In genomic region chr6:47631248-47632196, GRCh38 we compare ENCODE assay signal across 8 cellular contexts.
DNase-seq lines count a peak whose midpoint lies in the region; ATAC-seq, FAIRE-seq and TF ChIP-seq lines count a peak whose summit lies in the region.

No MANE protein-coding gene starts in this region.

- peak in 9 of 11 experiments; percentile 25 to 70 (median 44) for TF ChIP-seq CTCF in spleen (IDR thresholded peaks at IDR 0.05 in 8 of 11, conservative IDR thresholded peaks at IDR 0.05 in 3 of 11)

- intact Hi-C loops in right cardiac atrium (cut with DNase I): loop anchor here (2.0 to 5.0 kb wide), 4 partner anchors 101 to 151 kb away; partner anchors contain the start of gene OPN5 (in 1 of the 4)
- intact Hi-C loops in spleen (cut with DNase I; ENCODE audit: low total_unique reads): no loop called here

- TF ChIP-seq POLR2A in GM12891 (IDR thresholded peaks at IDR 0.05; ENCODE audit: low read depth, low read length): no peak
- no peak for TF ChIP-seq POLR2A in spleen (IDR thresholded peaks at IDR 0.05)

- peak; percentile 72 for ATAC-seq in HG03064 (IDR thresholded peaks at IDR 0.05; ENCODE audit: low read depth, unreplicated experiment)
- peak; percentile 70 to 71 for ATAC-seq in right cardiac atrium
- no peak for ATAC-seq in HG03457 (IDR thresholded peaks at IDR 0.05; ENCODE audit: unreplicated experiment)

- H3K9ac ChIP-seq in adipocyte (ENCODE audit: low read length): peak overlapping the region; percentile 31

- H3K27me3 ChIP-seq in adipocyte (replicated peaks; ENCODE audit: control insufficient read depth, insufficient read depth, low read length) (no peaks in the 10 kb centered on the region), right cardiac atrium (ENCODE audit: control insufficient read depth, insufficient read depth) (no peaks in the 10 kb centered on the region), spleen (replicated peaks in 1 of 7) (no peaks in the 10 kb centered on the region)

- peaks cover 4% of the 10 kb centered on the region for H3K4me1 ChIP-seq in adipocyte (ENCODE audit: control insufficient read depth, insufficient read depth, low read length)
- peaks cover 6% of the 10 kb centered on the region for H3K4me1 ChIP-seq in right cardiac atrium (ENCODE audit: control insufficient read depth, insufficient read depth, low read length)
- H3K4me1 ChIP-seq in spleen: peaks cover 6 to 14% (median 8%) of the 10 kb centered on the region in 6 donors

- WGBS in right cardiac atrium: 41% methylated on average over 9 of the region's 9 CpGs
- 38 to 50% (median 43%) methylated on average over 9 of the region's 9 CpGs for WGBS in spleen, 5 donors

- FAIRE-seq in GM12891 (lab: Jason Lieb, UNC): peak; percentile 72

- H3K36me3 ChIP-seq in adipocyte (ENCODE audit: control insufficient read depth, insufficient read depth, low read length, severe bottlenecking): no peaks in the 10 kb centered on the region
- H3K36me3 ChIP-seq in spleen: peaks cover 0 to under 1% (median 0%) of the 10 kb centered on the region in 6 donors

- H3K9me3 ChIP-seq in adipocyte (ENCODE audit: control insufficient read depth, low read length) (no peaks in the 10 kb centered on the region), right cardiac atrium (ENCODE audit: control insufficient read depth, low read length) (no peaks in the 10 kb centered on the region), spleen (no peaks in the 10 kb centered on the region)

- peak; percentile 20 for DNase-seq in AG08396 (ENCODE audit: low spot score)
- DNase-seq in GM12891 (ENCODE audit: insufficient read length, low spot score): peak; percentile 17
- DNase-seq in NCI-H345 treated with DMSO at 0.1 percent for 48 hours (lab: John Stamatoyannopoulos, UW; ENCODE audit: unreplicated experiment): peak; percentile 18
- DNase-seq in adipocyte (ENCODE audit: low read depth): peak; percentile 80
- peak in 1 of 3 donors; percentile 46 for DNase-seq in right cardiac atrium
- no peak for DNase-seq in spleen

- no peak overlapping the region for H3K4me3 ChIP-seq in adipocyte (ENCODE audit: low read length)
- H3K4me3 ChIP-seq in right cardiac atrium (ENCODE audit: low read length): no peak overlapping the region
- no peak overlapping the region for H3K4me3 ChIP-seq in spleen

- no peak overlapping the region for H3K27ac ChIP-seq in right cardiac atrium (ENCODE audit: low read length)
- peak overlapping the region in 1 of 8 donors; percentile 23 for H3K27ac ChIP-seq in spleen

TF ChIP-seq in GM12891, 5 proteins besides CTCF, POLR2A, EP300 and RAD21:
- TF ChIP-seq PAX5 (IDR thresholded peaks at IDR 0.05; ENCODE audit: insufficient read depth, low read length, severe bottlenecking) (no peak), SPI1 (IDR thresholded peaks at IDR 0.05; ENCODE audit: low read depth, low read length) (no peak), POU2F2 (IDR thresholded peaks at IDR 0.05; ENCODE audit: low read depth, low read length) (no peak), POLR2AphosphoS5 (IDR thresholded peaks at IDR 0.05; ENCODE audit: low read depth, low read length) (no peak), TAF1 (IDR thresholded peaks at IDR 0.05; ENCODE audit: low read depth, low read length) (no peak)
TF ChIP-seq in GM12891: peak in this region for 0.
